In the genomic region with DNA sequence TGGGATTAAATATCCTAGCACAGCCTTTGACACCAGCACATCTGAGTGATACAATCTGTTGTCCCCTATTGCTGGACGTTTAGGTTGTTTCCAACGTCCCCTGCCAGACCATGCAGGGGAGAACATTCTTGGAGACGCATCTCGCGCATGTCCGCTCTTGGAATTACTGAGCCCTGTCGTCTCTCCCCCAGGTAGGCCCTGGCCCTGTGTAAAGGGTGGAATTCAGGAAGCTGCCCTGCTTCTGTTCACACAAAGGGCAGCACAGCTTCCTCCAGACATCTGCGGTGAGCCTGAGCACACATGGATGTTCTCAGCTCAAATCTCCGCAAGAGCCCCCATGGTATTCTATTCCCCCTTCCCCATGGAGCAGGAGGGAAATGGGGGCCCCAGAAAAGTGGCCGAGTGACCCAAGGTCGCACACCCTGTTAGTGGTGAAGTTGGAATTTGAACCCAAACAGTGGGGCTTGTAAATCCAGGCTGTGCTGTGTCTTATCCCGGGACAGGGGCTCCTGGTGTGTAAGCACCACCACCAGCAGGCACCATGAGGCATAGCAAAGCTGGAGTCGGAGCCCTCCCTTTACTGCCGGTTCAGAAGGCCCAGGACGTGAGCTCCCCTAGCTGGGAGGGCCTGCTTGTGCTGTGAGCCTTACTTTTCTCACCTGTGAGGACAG, we compare ENCODE assay signal across 1 cellular context.
TF ChIP-seq lines count a peak whose summit lies in the region.

No MANE protein-coding gene starts in this region.

TF ChIP-seq in HepG2, 621 proteins besides CTCF, POLR2A, EP300 and RAD21 (continued from another document and continues in another):
- TF ChIP-seq, protein P1, sequence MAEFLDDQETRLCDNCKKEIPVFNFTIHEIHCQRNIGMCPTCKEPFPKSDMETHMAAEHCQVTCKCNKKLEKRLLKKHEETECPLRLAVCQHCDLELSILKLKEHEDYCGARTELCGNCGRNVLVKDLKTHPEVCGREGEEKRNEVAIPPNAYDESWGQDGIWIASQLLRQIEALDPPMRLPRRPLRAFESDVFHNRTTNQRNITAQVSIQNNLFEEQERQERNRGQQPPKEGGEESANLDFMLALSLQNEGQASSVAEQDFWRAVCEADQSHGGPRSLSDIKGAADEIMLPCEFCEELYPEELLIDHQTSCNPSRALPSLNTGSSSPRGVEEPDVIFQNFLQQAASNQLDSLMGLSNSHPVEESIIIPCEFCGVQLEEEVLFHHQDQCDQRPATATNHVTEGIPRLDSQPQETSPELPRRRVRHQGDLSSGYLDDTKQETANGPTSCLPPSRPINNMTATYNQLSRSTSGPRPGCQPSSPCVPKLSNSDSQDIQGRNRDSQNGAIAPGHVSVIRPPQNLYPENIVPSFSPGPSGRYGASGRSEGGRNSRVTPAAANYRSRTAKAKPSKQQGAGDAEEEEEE (CRISPR knock-in tag; IDR thresholded peaks at IDR 0.05; ENCODE audit: borderline replicate concordance), result no peak
- TF ChIP-seq ZNF10 (CRISPR knock-in tag; IDR thresholded peaks at IDR 0.05; ENCODE audit: borderline replicate concordance, low read depth), result no peak
- TF ChIP-seq, protein P2, sequence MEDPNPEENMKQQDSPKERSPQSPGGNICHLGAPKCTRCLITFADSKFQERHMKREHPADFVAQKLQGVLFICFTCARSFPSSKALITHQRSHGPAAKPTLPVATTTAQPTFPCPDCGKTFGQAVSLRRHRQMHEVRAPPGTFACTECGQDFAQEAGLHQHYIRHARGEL (CRISPR knock-in tag; IDR thresholded peaks at IDR 0.05), result no peak
- TF ChIP-seq, protein P3, sequence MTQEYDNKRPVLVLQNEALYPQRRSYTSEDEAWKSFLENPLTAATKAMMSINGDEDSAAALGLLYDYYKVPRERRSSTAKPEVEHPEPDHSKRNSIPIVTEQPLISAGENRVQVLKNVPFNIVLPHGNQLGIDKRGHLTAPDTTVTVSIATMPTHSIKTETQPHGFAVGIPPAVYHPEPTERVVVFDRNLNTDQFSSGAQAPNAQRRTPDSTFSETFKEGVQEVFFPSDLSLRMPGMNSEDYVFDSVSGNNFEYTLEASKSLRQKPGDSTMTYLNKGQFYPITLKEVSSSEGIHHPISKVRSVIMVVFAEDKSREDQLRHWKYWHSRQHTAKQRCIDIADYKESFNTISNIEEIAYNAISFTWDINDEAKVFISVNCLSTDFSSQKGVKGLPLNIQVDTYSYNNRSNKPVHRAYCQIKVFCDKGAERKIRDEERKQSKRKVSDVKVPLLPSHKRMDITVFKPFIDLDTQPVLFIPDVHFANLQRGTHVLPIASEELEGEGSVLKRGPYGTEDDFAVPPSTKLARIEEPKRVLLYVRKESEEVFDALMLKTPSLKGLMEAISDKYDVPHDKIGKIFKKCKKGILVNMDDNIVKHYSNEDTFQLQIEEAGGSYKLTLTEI (CRISPR knock-in tag; conservative IDR thresholded peaks at IDR 0.05), result no peak
- no peak for TF ChIP-seq ATM (IDR thresholded peaks at IDR 0.05; ENCODE audit: borderline replicate concordance)
- TF ChIP-seq ASH2L (IDR thresholded peaks at IDR 0.05; ENCODE audit: insufficient read length, low read depth, low read length), result peak; percentile 27
- no peak for TF ChIP-seq SAFB2 (CRISPR knock-in tag; IDR thresholded peaks at IDR 0.05; ENCODE audit: borderline replicate concordance, low read depth)
- TF ChIP-seq ZNF782 (CRISPR knock-in tag; IDR thresholded peaks at IDR 0.05; ENCODE audit: borderline replicate concordance), result no peak
- no peak for TF ChIP-seq ZNF552 (CRISPR knock-in tag; IDR thresholded peaks at IDR 0.05; ENCODE audit: borderline replicate concordance)
- TF ChIP-seq ZNF24 (IDR thresholded peaks at IDR 0.05), result no peak
- TF ChIP-seq, protein P4, sequence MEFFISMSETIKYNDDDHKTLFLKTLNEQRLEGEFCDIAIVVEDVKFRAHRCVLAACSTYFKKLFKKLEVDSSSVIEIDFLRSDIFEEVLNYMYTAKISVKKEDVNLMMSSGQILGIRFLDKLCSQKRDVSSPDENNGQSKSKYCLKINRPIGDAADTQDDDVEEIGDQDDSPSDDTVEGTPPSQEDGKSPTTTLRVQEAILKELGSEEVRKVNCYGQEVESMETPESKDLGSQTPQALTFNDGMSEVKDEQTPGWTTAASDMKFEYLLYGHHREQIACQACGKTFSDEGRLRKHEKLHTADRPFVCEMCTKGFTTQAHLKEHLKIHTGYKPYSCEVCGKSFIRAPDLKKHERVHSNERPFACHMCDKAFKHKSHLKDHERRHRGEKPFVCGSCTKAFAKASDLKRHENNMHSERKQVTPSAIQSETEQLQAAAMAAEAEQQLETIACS (CRISPR knock-in tag; IDR thresholded peaks at IDR 0.05), result no peak
- TF ChIP-seq HOXA3 (CRISPR knock-in tag; IDR thresholded peaks at IDR 0.05), result peak; percentile 60
- TF ChIP-seq CCDC6 (CRISPR knock-in tag; IDR thresholded peaks at IDR 0.05), result no peak; the same call in 1 of the 2 replicates
- 0 out of 2 replicates have a peak, but pooled peaks have one; percentile 55 for TF ChIP-seq FIP1L1 (IDR thresholded peaks at IDR 0.05; ENCODE audit: borderline replicate concordance, insufficient read depth, low read depth, low read length)
- TF ChIP-seq, protein P5, sequence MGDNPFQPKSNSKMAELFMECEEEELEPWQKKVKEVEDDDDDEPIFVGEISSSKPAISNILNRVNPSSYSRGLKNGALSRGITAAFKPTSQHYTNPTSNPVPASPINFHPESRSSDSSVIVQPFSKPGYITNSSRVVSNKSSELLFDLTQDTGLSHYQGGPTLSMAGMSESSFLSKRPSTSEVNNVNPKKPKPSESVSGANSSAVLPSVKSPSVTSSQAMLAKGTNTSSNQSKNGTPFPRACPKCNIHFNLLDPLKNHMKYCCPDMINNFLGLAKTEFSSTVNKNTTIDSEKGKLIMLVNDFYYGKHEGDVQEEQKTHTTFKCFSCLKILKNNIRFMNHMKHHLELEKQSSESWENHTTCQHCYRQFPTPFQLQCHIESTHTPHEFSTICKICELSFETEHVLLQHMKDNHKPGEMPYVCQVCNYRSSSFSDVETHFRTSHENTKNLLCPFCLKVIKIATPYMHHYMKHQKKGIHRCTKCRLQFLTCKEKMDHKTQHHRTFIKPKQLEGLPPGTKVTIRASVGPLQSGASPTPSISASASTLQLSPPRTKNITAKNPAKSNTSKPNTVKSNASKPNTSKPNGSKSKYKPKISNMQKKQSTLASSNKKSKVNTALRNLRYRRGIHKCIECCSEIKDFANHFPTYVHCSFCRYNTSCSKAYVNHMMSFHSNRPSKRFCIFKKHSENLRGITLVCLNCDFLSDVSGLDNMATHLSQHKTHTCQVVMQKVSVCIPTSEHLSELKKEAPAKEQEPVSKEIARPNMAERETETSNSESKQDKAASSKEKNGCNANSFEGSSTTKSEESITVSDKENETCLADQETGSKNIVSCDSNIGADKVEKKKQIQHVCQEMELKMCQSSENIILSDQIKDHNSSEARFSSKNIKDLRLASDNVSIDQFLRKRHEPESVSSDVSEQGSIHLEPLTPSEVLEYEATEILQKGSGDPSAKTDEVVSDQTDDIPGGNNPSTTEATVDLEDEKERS (CRISPR knock-in tag; IDR thresholded peaks at IDR 0.05), result no peak
- TF ChIP-seq, protein P6, sequence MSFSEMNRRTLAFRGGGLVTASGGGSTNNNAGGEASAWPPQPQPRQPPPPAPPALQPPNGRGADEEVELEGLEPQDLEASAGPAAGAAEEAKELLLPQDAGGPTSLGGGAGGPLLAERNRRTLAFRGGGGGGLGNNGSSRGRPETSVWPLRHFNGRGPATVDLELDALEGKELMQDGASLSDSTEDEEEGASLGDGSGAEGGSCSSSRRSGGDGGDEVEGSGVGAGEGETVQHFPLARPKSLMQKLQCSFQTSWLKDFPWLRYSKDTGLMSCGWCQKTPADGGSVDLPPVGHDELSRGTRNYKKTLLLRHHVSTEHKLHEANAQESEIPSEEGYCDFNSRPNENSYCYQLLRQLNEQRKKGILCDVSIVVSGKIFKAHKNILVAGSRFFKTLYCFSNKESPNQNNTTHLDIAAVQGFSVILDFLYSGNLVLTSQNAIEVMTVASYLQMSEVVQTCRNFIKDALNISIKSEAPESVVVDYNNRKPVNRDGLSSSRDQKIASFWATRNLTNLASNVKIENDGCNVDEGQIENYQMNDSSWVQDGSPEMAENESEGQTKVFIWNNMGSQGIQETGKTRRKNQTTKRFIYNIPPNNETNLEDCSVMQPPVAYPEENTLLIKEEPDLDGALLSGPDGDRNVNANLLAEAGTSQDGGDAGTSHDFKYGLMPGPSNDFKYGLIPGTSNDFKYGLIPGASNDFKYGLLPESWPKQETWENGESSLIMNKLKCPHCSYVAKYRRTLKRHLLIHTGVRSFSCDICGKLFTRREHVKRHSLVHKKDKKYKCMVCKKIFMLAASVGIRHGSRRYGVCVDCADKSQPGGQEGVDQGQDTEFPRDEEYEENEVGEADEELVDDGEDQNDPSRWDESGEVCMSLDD (CRISPR knock-in tag; IDR thresholded peaks at IDR 0.05; ENCODE audit: borderline replicate concordance), result peak; percentile 92; the same call in 1 of the 2 replicates
- peak; percentile 23; the same call in 1 of the 2 replicates for TF ChIP-seq ETV5 (CRISPR knock-in tag; IDR thresholded peaks at IDR 0.05; ENCODE audit: borderline replicate concordance)
- TF ChIP-seq CENPX (CRISPR knock-in tag; IDR thresholded peaks at IDR 0.05), result no peak
- peak; percentile 57; the same call in 1 of the 2 replicates for TF ChIP-seq ZNF292 (CRISPR knock-in tag; IDR thresholded peaks at IDR 0.05; ENCODE audit: borderline replicate concordance, low read depth)
- no peak; the same call in 1 of the 2 replicates for TF ChIP-seq MIER2 (CRISPR knock-in tag; IDR thresholded peaks at IDR 0.05)
- no peak for TF ChIP-seq BRCA1 (CRISPR knock-in tag; IDR thresholded peaks at IDR 0.05)
- TF ChIP-seq NCOA5 (CRISPR knock-in tag; IDR thresholded peaks at IDR 0.05), result no peak
- TF ChIP-seq ZKSCAN5 (CRISPR knock-in tag; IDR thresholded peaks at IDR 0.05), result no peak
- no peak for TF ChIP-seq ZNF44 (CRISPR knock-in tag; IDR thresholded peaks at IDR 0.05)
- TF ChIP-seq, protein P7, sequence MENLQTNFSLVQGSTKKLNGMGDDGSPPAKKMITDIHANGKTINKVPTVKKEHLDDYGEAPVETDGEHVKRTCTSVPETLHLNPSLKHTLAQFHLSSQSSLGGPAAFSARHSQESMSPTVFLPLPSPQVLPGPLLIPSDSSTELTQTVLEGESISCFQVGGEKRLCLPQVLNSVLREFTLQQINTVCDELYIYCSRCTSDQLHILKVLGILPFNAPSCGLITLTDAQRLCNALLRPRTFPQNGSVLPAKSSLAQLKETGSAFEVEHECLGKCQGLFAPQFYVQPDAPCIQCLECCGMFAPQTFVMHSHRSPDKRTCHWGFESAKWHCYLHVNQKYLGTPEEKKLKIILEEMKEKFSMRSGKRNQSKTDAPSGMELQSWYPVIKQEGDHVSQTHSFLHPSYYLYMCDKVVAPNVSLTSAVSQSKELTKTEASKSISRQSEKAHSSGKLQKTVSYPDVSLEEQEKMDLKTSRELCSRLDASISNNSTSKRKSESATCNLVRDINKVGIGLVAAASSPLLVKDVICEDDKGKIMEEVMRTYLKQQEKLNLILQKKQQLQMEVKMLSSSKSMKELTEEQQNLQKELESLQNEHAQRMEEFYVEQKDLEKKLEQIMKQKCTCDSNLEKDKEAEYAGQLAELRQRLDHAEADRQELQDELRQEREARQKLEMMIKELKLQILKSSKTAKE (CRISPR knock-in tag; IDR thresholded peaks at IDR 0.05; ENCODE audit: borderline replicate concordance), result 0 out of 2 replicates have a peak, but pooled peaks have one; percentile 8
- no peak for TF ChIP-seq FOSL1 (CRISPR knock-in tag; IDR thresholded peaks at IDR 0.05; ENCODE audit: borderline replicate concordance)
- peak; percentile 72 for TF ChIP-seq GATAD2A (CRISPR knock-in tag; IDR thresholded peaks at IDR 0.05)
- no peak for TF ChIP-seq TBX3 (IDR thresholded peaks at IDR 0.05; ENCODE audit: borderline replicate concordance)
- TF ChIP-seq ZFX (CRISPR knock-in tag; IDR thresholded peaks at IDR 0.05; ENCODE audit: low read depth), result peak; percentile 56; the same call in 1 of the 2 replicates
- no peak for TF ChIP-seq MBD4 (IDR thresholded peaks at IDR 0.05; ENCODE audit: borderline replicate concordance, low read length)
- peak; percentile 87 for TF ChIP-seq STAG1 (CRISPR knock-in tag; IDR thresholded peaks at IDR 0.05)
- TF ChIP-seq ZNF274 (CRISPR knock-in tag; IDR thresholded peaks at IDR 0.05), result 0 out of 2 replicates have a peak, but pooled peaks have one; percentile 37
- TF ChIP-seq KDM5B (CRISPR knock-in tag; IDR thresholded peaks at IDR 0.05; ENCODE audit: borderline replicate concordance), result peak; percentile 28; the same call in 1 of the 2 replicates
- no peak for TF ChIP-seq RNF2 (conservative IDR thresholded peaks at IDR 0.05; ENCODE audit: low read depth)
- no peak for TF ChIP-seq NFE2L2 (IDR thresholded peaks at IDR 0.05; ENCODE audit: low read length)
- TF ChIP-seq CCAR2 (optimal IDR thresholded peaks at IDR 0.05; ENCODE audit: low read depth, low read length), result no peak
- no peak for TF ChIP-seq ZNF253 (CRISPR knock-in tag; IDR thresholded peaks at IDR 0.05; ENCODE audit: borderline replicate concordance)
- TF ChIP-seq, protein P8, sequence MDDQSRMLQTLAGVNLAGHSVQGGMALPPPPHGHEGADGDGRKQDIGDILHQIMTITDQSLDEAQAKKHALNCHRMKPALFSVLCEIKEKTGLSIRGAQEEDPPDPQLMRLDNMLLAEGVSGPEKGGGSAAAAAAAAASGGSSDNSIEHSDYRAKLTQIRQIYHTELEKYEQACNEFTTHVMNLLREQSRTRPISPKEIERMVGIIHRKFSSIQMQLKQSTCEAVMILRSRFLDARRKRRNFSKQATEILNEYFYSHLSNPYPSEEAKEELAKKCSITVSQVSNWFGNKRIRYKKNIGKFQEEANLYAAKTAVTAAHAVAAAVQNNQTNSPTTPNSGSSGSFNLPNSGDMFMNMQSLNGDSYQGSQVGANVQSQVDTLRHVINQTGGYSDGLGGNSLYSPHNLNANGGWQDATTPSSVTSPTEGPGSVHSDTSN (CRISPR knock-in tag; IDR thresholded peaks at IDR 0.05; ENCODE audit: borderline replicate concordance), result no peak
- TF ChIP-seq, protein P9, sequence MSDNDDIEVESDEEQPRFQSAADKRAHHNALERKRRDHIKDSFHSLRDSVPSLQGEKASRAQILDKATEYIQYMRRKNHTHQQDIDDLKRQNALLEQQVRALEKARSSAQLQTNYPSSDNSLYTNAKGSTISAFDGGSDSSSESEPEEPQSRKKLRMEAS (IDR thresholded peaks at IDR 0.05), result peak; percentile 53; the same call in 1 of the 2 replicates
- TF ChIP-seq, protein P10, sequence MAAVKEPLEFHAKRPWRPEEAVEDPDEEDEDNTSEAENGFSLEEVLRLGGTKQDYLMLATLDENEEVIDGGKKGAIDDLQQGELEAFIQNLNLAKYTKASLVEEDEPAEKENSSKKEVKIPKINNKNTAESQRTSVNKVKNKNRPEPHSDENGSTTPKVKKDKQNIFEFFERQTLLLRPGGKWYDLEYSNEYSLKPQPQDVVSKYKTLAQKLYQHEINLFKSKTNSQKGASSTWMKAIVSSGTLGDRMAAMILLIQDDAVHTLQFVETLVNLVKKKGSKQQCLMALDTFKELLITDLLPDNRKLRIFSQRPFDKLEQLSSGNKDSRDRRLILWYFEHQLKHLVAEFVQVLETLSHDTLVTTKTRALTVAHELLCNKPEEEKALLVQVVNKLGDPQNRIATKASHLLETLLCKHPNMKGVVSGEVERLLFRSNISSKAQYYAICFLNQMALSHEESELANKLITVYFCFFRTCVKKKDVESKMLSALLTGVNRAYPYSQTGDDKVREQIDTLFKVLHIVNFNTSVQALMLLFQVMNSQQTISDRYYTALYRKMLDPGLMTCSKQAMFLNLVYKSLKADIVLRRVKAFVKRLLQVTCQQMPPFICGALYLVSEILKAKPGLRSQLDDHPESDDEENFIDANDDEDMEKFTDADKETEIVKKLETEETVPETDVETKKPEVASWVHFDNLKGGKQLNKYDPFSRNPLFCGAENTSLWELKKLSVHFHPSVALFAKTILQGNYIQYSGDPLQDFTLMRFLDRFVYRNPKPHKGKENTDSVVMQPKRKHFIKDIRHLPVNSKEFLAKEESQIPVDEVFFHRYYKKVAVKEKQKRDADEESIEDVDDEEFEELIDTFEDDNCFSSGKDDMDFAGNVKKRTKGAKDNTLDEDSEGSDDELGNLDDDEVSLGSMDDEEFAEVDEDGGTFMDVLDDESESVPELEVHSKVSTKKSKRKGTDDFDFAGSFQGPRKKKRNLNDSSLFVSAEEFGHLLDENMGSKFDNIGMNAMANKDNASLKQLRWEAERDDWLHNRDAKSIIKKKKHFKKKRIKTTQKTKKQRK (IDR thresholded peaks at IDR 0.05; ENCODE audit: low read length), result no peak
